ENCODE assay signal across 14 cellular contexts in the genomic region with DNA sequence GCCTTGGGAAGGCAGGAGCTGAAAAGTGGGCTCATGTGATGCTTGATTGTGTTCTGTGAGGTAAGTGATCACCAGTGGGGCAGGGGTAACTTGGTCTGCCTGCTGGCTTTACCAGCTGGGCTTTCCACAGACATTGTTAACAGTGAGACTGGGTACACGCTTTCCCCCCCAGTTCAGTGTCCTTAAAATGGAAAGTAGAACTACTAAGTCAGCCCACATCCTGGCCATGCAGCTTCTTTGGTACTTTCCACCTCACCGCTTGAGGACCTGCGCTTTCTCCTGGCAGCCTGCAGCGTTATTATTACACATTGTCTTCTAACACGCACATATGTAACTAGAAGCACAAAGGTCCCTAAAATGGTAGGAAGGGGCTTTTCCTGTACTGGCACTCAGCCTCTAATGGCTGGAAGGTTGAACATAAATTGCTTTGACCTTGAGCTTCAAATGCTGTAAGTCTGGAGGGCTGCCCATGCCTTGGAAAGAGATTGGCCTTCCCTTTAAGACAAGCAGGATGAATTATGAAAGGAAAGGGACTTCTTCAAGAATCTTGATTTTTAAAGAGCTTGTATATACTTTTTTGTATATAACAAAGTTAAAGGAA.
DNase-seq lines count a peak whose midpoint lies in the region; ATAC-seq, FAIRE-seq and TF ChIP-seq lines count a peak whose summit lies in the region.
"Had no signal": no experiment of that assay in that cellular context is flagged by ENCODE, and none has a peak within 500 bp of the region (broad histone marks: within the 10 kb centered on the region; RNA-seq: fewer than 3 reads in every experiment).

No MANE protein-coding gene starts in this region.

- in situ Hi-C loops in GM13977 (cut with MboI; ENCODE audit: low pct_unique_long_range_greater_than_20kb, low sequenced_read_pairs, unreplicated experiment) = no loop called here

- ATAC-seq in GM19351 (IDR thresholded peaks at IDR 0.05; ENCODE audit: unreplicated experiment) (peak; percentile 89), HG02642 (IDR thresholded peaks at IDR 0.05; ENCODE audit: poor library complexity, unreplicated experiment) (peak; percentile 92), HG03442 (IDR thresholded peaks at IDR 0.05; ENCODE audit: unreplicated experiment) (peak; percentile 84), GM19324 (IDR thresholded peaks at IDR 0.05; ENCODE audit: low FRiP score, unreplicated experiment) (no peak)
- ATAC-seq: stimulated activated naive B cell treated with anti-CD40 and anti-IgM and Interleukin-4, amounts not matched to agents 10 μg/mL and 1 μg/mL and 100 μg/mL, for 72 hours had no signal

- DNase-seq in GM13977 (ENCODE audit: low spot score) = peak; percentile 28
- no peak for DNase-seq in urothelium cell line (ENCODE audit: low spot score)
- no peak for DNase-seq in glomerular visceral epithelial cell (ENCODE audit: extremely low spot score)
- no peak for DNase-seq in AG08396 (ENCODE audit: low spot score)
- DNase-seq: activated CD4-positive, alpha-beta T cell treated with anti-CD3 and anti-CD28 coated beads, Interleukin-2, amount 50 U/mL, for 4 hours; hippocampal formation; KBM-7; NCI-H2081; stimulated activated naive B cell treated with anti-CD40 and anti-IgM and Interleukin-4, amounts not matched to agents 10 μg/mL and 1 μg/mL and 100 μg/mL, for 72 hours; T-helper 1 cell had no signal

- TF ChIP-seq CTCF in GM13977 (IDR thresholded peaks at IDR 0.05; ENCODE audit: extremely low read depth, insufficient read depth, missing control alignments) = no peak

- FAIRE-seq in urothelium cell line (lab: Jason Lieb, UNC) = no peak
